In the genomic region with DNA sequence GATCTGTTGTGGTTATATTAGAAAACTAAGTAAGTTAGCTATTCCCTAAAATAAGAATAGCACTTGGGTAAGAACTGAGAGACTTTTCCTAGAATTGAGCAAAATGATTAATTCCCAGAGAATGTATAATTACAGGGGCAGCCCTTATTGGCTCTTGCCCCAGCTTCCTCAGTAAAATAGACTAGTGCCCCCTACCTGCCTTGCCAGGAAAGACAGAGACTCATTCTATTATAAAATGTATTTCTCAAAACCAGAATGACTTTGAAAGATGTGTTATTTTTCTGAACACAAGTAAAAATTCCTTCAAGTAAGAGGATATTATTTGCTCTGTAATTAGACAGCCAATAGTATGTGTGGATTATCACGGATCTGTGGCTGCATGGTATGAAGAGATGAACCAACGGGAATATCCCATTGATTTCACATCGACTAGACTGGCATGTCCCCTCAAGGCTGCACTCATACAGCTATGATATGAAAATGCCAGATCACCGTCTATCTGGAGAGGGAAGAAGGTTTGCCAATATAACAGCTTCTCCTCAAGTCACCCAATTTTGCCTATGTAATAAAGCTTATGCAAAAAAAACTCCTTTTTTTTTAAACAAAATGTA, we compare ENCODE assay signal across 2 cellular contexts.
A peak's percentile ranks its signal among the peaks of the same experiment; 100 is the strongest.
TF ChIP-seq lines count a peak whose summit lies in the region.

No MANE protein-coding gene starts in this region.

TF ChIP-seq in SK-N-SH, 30 proteins besides CTCF, POLR2A, EP300 and RAD21:
- TF ChIP-seq MXI1 (IDR thresholded peaks at IDR 0.05; ENCODE audit: low read depth, low read length) = no peak
- peak; percentile 53; the same call in 1 of the 2 replicates for TF ChIP-seq FOSL2 (IDR thresholded peaks at IDR 0.05; ENCODE audit: borderline replicate concordance, low read depth)
- TF ChIP-seq TEAD4 (IDR thresholded peaks at IDR 0.05; ENCODE audit: borderline replicate concordance, insufficient read depth) = no peak
- TF ChIP-seq TCF12 (IDR thresholded peaks at IDR 0.05) = no peak
- TF ChIP-seq, protein P1, sequence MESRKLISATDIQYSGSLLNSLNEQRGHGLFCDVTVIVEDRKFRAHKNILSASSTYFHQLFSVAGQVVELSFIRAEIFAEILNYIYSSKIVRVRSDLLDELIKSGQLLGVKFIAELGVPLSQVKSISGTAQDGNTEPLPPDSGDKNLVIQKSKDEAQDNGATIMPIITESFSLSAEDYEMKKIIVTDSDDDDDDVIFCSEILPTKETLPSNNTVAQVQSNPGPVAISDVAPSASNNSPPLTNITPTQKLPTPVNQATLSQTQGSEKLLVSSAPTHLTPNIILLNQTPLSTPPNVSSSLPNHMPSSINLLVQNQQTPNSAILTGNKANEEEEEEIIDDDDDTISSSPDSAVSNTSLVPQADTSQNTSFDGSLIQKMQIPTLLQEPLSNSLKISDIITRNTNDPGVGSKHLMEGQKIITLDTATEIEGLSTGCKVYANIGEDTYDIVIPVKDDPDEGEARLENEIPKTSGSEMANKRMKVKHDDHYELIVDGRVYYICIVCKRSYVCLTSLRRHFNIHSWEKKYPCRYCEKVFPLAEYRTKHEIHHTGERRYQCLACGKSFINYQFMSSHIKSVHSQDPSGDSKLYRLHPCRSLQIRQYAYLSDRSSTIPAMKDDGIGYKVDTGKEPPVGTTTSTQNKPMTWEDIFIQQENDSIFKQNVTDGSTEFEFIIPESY (IDR thresholded peaks at IDR 0.05; ENCODE audit: borderline replicate concordance, low read depth) = no peak
- TF ChIP-seq, protein P2, sequence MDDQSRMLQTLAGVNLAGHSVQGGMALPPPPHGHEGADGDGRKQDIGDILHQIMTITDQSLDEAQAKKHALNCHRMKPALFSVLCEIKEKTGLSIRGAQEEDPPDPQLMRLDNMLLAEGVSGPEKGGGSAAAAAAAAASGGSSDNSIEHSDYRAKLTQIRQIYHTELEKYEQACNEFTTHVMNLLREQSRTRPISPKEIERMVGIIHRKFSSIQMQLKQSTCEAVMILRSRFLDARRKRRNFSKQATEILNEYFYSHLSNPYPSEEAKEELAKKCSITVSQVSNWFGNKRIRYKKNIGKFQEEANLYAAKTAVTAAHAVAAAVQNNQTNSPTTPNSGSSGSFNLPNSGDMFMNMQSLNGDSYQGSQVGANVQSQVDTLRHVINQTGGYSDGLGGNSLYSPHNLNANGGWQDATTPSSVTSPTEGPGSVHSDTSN (IDR thresholded peaks at IDR 0.05) = no peak
- TF ChIP-seq GABPA (IDR thresholded peaks at IDR 0.05; ENCODE audit: low read depth) = no peak
- no peak for TF ChIP-seq SIN3A (IDR thresholded peaks at IDR 0.05; ENCODE audit: borderline replicate concordance, low read depth, low read length)
- TF ChIP-seq SMC3 (IDR thresholded peaks at IDR 0.05; ENCODE audit: low read depth, low read length) = peak; percentile 70
- TF ChIP-seq EZH2phosphoT487 (IDR thresholded peaks at IDR 0.05; ENCODE audit: borderline replicate concordance, low read depth) = no peak
- TF ChIP-seq JUND (IDR thresholded peaks at IDR 0.05) = peak; percentile 43; the same call in 1 of the 2 replicates
- no peak for TF ChIP-seq CHD2 (IDR thresholded peaks at IDR 0.05; ENCODE audit: low read length, partially characterized antibody)
- no peak for TF ChIP-seq MEF2A (IDR thresholded peaks at IDR 0.05; ENCODE audit: borderline replicate concordance, low read depth)
TF ChIP-seq in SK-N-SH: peak in this region for 3.

TF ChIP-seq in GM12878, 131 proteins besides CTCF, POLR2A, EP300 and RAD21:
- no peak for TF ChIP-seq CHD1 (IDR thresholded peaks at IDR 0.05; ENCODE audit: low read depth, low read length)
- no peak for TF ChIP-seq PAX8 (IDR thresholded peaks at IDR 0.05)
- TF ChIP-seq SP1 (IDR thresholded peaks at IDR 0.05; ENCODE audit: low read depth, low read length) = no peak
- TF ChIP-seq LARP7 (IDR thresholded peaks at IDR 0.05) = no peak
- TF ChIP-seq SMC3 (IDR thresholded peaks at IDR 0.05; ENCODE audit: borderline replicate concordance, low read length) = peak; percentile 86; the same call in 1 of the 2 replicates
- TF ChIP-seq, protein P3, sequence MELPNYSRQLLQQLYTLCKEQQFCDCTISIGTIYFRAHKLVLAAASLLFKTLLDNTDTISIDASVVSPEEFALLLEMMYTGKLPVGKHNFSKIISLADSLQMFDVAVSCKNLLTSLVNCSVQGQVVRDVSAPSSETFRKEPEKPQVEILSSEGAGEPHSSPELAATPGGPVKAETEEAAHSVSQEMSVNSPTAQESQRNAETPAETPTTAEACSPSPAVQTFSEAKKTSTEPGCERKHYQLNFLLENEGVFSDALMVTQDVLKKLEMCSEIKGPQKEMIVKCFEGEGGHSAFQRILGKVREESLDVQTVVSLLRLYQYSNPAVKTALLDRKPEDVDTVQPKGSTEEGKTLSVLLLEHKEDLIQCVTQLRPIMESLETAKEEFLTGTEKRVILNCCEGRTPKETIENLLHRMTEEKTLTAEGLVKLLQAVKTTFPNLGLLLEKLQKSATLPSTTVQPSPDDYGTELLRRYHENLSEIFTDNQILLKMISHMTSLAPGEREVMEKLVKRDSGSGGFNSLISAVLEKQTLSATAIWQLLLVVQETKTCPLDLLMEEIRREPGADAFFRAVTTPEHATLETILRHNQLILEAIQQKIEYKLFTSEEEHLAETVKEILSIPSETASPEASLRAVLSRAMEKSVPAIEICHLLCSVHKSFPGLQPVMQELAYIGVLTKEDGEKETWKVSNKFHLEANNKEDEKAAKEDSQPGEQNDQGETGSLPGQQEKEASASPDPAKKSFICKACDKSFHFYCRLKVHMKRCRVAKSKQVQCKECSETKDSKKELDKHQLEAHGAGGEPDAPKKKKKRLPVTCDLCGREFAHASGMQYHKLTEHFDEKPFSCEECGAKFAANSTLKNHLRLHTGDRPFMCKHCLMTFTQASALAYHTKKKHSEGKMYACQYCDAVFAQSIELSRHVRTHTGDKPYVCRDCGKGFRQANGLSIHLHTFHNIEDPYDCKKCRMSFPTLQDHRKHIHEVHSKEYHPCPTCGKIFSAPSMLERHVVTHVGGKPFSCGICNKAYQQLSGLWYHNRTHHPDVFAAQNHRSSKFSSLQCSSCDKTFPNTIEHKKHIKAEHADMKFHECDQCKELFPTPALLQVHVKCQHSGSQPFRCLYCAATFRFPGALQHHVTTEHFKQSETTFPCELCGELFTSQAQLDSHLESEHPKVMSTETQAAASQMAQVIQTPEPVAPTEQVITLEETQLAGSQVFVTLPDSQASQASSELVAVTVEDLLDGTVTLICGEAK (IDR thresholded peaks at IDR 0.05; ENCODE audit: borderline replicate concordance) = no peak
- no peak for TF ChIP-seq RB1 (IDR thresholded peaks at IDR 0.05; ENCODE audit: borderline replicate concordance)
- TF ChIP-seq, protein P4, sequence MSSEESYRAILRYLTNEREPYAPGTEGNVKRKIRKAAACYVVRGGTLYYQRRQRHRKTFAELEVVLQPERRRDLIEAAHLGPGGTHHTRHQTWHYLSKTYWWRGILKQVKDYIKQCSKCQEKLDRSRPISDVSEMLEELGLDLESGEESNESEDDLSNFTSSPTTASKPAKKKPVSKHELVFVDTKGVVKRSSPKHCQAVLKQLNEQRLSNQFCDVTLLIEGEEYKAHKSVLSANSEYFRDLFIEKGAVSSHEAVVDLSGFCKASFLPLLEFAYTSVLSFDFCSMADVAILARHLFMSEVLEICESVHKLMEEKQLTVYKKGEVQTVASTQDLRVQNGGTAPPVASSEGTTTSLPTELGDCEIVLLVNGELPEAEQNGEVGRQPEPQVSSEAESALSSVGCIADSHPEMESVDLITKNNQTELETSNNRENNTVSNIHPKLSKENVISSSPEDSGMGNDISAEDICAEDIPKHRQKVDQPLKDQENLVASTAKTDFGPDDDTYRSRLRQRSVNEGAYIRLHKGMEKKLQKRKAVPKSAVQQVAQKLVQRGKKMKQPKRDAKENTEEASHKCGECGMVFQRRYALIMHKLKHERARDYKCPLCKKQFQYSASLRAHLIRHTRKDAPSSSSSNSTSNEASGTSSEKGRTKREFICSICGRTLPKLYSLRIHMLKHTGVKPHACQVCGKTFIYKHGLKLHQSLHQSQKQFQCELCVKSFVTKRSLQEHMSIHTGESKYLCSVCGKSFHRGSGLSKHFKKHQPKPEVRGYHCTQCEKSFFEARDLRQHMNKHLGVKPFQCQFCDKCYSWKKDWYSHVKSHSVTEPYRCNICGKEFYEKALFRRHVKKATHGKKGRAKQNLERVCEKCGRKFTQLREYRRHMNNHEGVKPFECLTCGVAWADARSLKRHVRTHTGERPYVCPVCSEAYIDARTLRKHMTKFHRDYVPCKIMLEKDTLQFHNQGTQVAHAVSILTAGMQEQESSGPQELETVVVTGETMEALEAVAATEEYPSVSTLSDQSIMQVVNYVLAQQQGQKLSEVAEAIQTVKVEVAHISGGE (CRISPR knock-in tag; IDR thresholded peaks at IDR 0.05) = no peak
- TF ChIP-seq PML (IDR thresholded peaks at IDR 0.05; ENCODE audit: low read length) = no peak
- TF ChIP-seq IKZF1 (conservative IDR thresholded peaks at IDR 0.05) = no peak
- 0 out of 2 replicates have a peak, but pooled peaks have one; percentile 12 for TF ChIP-seq MEF2A (IDR thresholded peaks at IDR 0.05; ENCODE audit: insufficient read depth, low read depth, low read length)
